Comparison of ENCODE assay signal across 23 cellular contexts in genomic region chr3:353191-353739, GRCh38.
"Had no signal": no experiment of that assay in that cellular context is flagged by ENCODE, and none has a peak within 500 bp of the region (broad histone marks: within the 10 kb centered on the region; RNA-seq: fewer than 3 reads in every experiment).

No MANE protein-coding gene starts in this region.

- ATAC-seq: activated T-cell treated with anti-CD3 and anti-CD28 coated beads, Interleukin-2, amount 50 U/mL, for 4 hours; activated T-helper 17 cell treated with anti-CD3 and anti-CD28 coated beads, Interleukin-2, amount 50 U/mL, for 72 hours; left cardiac atrium; stimulated activated naive B cell treated with anti-CD40 and anti-IgM and Interleukin-4, amounts not matched to agents 10 μg/mL and 1 μg/mL and 100 μg/mL, for 72 hours had no signal

- DNase-seq: activated CD4-positive, alpha-beta memory T cell treated with anti-CD3 and anti-CD28 coated beads, Interleukin-2, amount 10 ng/mL, durations not matched to agents 7 days and 5 days; activated CD4-positive, alpha-beta T cell treated with anti-CD3 and anti-CD28 coated beads for 4 hours; activated gamma-delta T cell treated with Interleukin-2 at 50 U/mL for 16 hours; activated naive CD4-positive, alpha-beta T cell treated with anti-CD3 and anti-CD28 coated beads, Interleukin-2, amount 50 U/mL, for 16 hours; activated T-cell treated with anti-CD3 and anti-CD28 coated beads, Interleukin-2, amount 50 U/mL, for 4 hours; amniotic stem cell; central memory CD4-positive, alpha-beta T cell; esophagus squamous epithelium; foreskin melanocyte; left cardiac atrium; naive B cell; ovary; stimulated activated CD4-positive, alpha-beta T cell treated with anti-CD3 and anti-CD28 coated beads, Interleukin-15, amount 100 ng/mL, for 24 hours; stimulated activated CD4-positive, alpha-beta T cell treated with anti-CD3 and anti-CD28 coated beads, Interleukin-2, amount 100 ng/mL, for 24 hours; stimulated activated naive B cell treated with anti-CD40 and anti-IgM and Interleukin-4, amounts not matched to agents 10 μg/mL and 1 μg/mL and 100 μg/mL, for 72 hours; T-helper 9 cell; tibial artery had no signal

- FAIRE-seq: endothelial cell of umbilical vein, TTC549 had no signal

- H3K4me1 ChIP-seq: suprapubic skin, tibial artery had no signal

- H3K9me3 ChIP-seq: esophagus squamous epithelium, ovary, prostate gland, suprapubic skin, tibial artery had no signal

- H3K36me3 ChIP-seq: esophagus squamous epithelium, ovary, prostate gland, suprapubic skin, tibial artery had no signal

- H3K27ac ChIP-seq: esophagus squamous epithelium, ovary, prostate gland, suprapubic skin, tibial artery, VCaP had no signal

- H3K27me3 ChIP-seq: esophagus squamous epithelium, ovary, suprapubic skin, tibial artery had no signal

- H3K4me3 ChIP-seq: esophagus squamous epithelium, ovary, prostate gland, suprapubic skin, tibial artery had no signal
